10 cellular contexts compared by ENCODE assay signal in the genomic region with DNA sequence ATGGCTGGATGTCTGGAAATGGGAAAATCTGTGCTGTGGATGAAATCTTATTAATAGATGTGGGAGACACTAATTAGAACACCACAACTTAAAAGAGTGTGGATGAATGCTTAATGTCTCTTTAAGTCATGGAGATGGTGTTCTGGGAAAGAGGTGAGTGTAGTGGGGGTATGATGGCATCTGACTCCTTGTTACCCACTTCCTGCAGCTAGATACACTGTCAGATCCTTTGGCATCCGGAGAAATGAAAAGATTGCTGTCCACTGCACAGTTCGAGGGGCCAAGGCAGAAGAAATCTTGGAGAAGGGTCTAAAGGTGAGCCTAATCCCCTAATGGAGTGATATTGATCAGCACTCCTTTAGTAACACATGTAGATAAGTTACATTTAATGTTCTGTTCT. TPM values are rescaled to one million over a fixed set of nuclear protein-coding genes. Genes with fewer than 3 reads are reported as not detected.
A peak's percentile ranks its signal among the peaks of the same experiment; 100 is the strongest.
DNase-seq lines count a peak whose midpoint lies in the region; ATAC-seq and TF ChIP-seq lines count a peak whose summit lies in the region.
"Had no signal": no experiment of that assay in that cellular context is flagged by ENCODE, and none has a peak within 500 bp of the region (broad histone marks: within the 10 kb centered on the region; RNA-seq: fewer than 3 reads in every experiment).

No MANE protein-coding gene starts in this region.

- H3K9me3 Mint-ChIP-seq in activated CD4-positive, alpha-beta T cell treated with anti-CD3 and anti-CD28 coated beads, Interleukin-2, amount 10 ng/mL, durations not matched to agents 24 days and 14 days: no peaks in the 10 kb centered on the region

- peaks cover 46% of the 10 kb centered on the region for H3K4me1 Mint-ChIP-seq in activated CD4-positive, alpha-beta T cell treated with anti-CD3 and anti-CD28 coated beads, Interleukin-2, amount 10 ng/mL, durations not matched to agents 24 days and 14 days

- no peaks in the 10 kb centered on the region for H3K27me3 Mint-ChIP-seq in activated CD4-positive, alpha-beta T cell treated with anti-CD3 and anti-CD28 coated beads, Interleukin-2, amount 10 ng/mL, durations not matched to agents 24 days and 14 days

- H3K79me2 ChIP-seq in SU-DHL-6 (ENCODE audit: insufficient read depth, low read length): peaks cover 70% of the 10 kb centered on the region

- peaks cover 71% of the 10 kb centered on the region for H3K36me3 Mint-ChIP-seq in activated CD4-positive, alpha-beta T cell treated with anti-CD3 and anti-CD28 coated beads, Interleukin-2, amount 10 ng/mL, durations not matched to agents 24 days and 14 days (ENCODE audit: low read depth)

- intact Hi-C loops in activated CD4-positive, alpha-beta T cell treated with anti-CD3 and anti-CD28 coated beads, Interleukin-2, amount 10 ng/mL, durations not matched to agents 24 days and 14 days (cut with micrococcal nuclease): loop anchor here (10.0 kb wide), 1 partner anchor 329 kb away; the partner anchor contains the start of gene ZNF436
- intact Hi-C loops in esophagus squamous epithelium (cut with DNase I): no loop called here
- intact Hi-C loops in transverse colon (cut with DNase I; ENCODE audit: low total_unique reads): no loop called here

- H3K27ac Mint-ChIP-seq in activated CD4-positive, alpha-beta T cell treated with anti-CD3 and anti-CD28 coated beads, Interleukin-2, amount 10 ng/mL, durations not matched to agents 24 days and 14 days: peak overlapping the region; percentile 97

- H3K9ac ChIP-seq in SU-DHL-6 (ENCODE audit: low read length) (peak overlapping the region; percentile 88), skeletal muscle satellite cell (ENCODE audit: low read depth, low read length) (peak overlapping the region; percentile 97)

- H3K9me3 ChIP-seq in SU-DHL-6 (ENCODE audit: insufficient read depth, low read length) (no peaks in the 10 kb centered on the region), esophagus squamous epithelium (no peaks in the 10 kb centered on the region), skeletal muscle satellite cell (replicated peaks; ENCODE audit: low read length) (no peaks in the 10 kb centered on the region), transverse colon (no peaks in the 10 kb centered on the region)

- no peaks in the 10 kb centered on the region for H3K9me2 ChIP-seq in SU-DHL-6 (replicated peaks; ENCODE audit: insufficient read depth, low read length)

- H2AFZ ChIP-seq in SU-DHL-6 (ENCODE audit: low read depth, low read length, severe bottlenecking): no peak overlapping the region

- no peak for TF ChIP-seq EP300 in transverse colon (IDR thresholded peaks at IDR 0.05; ENCODE audit: low read depth)

- H3K27me3 ChIP-seq in SU-DHL-6 (ENCODE audit: low read length): no peaks in the 10 kb centered on the region
- H3K27me3 ChIP-seq in esophagus squamous epithelium: no peaks in the 10 kb centered on the region
- no peaks in the 10 kb centered on the region for H3K27me3 ChIP-seq in skeletal muscle satellite cell (ENCODE audit: control insufficient read depth, insufficient read depth, low read length)
- H3K27me3 ChIP-seq in transverse colon: no peaks in the 10 kb centered on the region

- peaks cover 50% of the 10 kb centered on the region for H3K36me3 ChIP-seq in SU-DHL-6 (ENCODE audit: low read length)
- peaks cover 12 to 61% (median 38%) of the 10 kb centered on the region in 3 donors for H3K36me3 ChIP-seq in esophagus squamous epithelium
- peaks cover 61% of the 10 kb centered on the region for H3K36me3 ChIP-seq in skeletal muscle satellite cell (ENCODE audit: insufficient read depth, low read length)
- peaks cover 0 to 31% (median 14%) of the 10 kb centered on the region in 4 donors for H3K36me3 ChIP-seq in transverse colon

- in situ Hi-C loops in transverse colon (cut with MboI; ENCODE audit: low pct_ligation_motif_present in 1 of 4, low pct_unique_long_range_greater_than_20kb in 1 of 4, low sequenced_read_pairs in 3 of 4): loop anchor here in 1 of 4 donors (10.0 kb wide), 1 partner anchor 51 kb away; the partner anchor contains the start of gene ELOA

- ATAC-seq in GM21619 (IDR thresholded peaks at IDR 0.05; ENCODE audit: unreplicated experiment): no peak
- ATAC-seq: left colon had no signal

- H3K4me2 ChIP-seq in SU-DHL-6 (ENCODE audit: low read depth, low read length, poor library complexity, severe bottlenecking) (peak overlapping the region; percentile 64), skeletal muscle satellite cell (ENCODE audit: low read length) (peak overlapping the region; percentile 87)

- H3K27ac ChIP-seq in SU-DHL-6 (ENCODE audit: low read depth, low read length): no peak overlapping the region
- peak overlapping the region in 1 of 4 donors; percentile 93 for H3K27ac ChIP-seq in esophagus squamous epithelium
- H3K27ac ChIP-seq in transverse colon: no peak overlapping the region

- DNase-seq in activated CD4-positive, alpha-beta T cell treated with anti-CD3 and anti-CD28 coated beads, Interleukin-2, amount 10 ng/mL, durations not matched to agents 24 days and 14 days: no peak
- no peak for DNase-seq in activated CD4-positive, alpha-beta T cell treated with anti-CD3 and anti-CD28 coated beads, Interleukin-2, amount 50 U/mL, for 4 hours
- DNase-seq in esophagus squamous epithelium (lab: John Stamatoyannopoulos, UW) (no peak), SIG-M5 treated with dmso at 0.1 percent for 504 hours (lab: John Stamatoyannopoulos, UW; ENCODE audit: unreplicated experiment) (no peak), transverse colon (no peak)
- DNase-seq: left colon, MV-4-11 had no signal

- H3F3A ChIP-seq in SU-DHL-6 (ENCODE audit: insufficient read depth): peaks cover 23% of the 10 kb centered on the region; the same call in 1 of the 2 replicates

- H3K4me1 ChIP-seq in esophagus squamous epithelium (peaks cover 18 to 72% (median 40%) of the 10 kb centered on the region in 3 donors), skeletal muscle satellite cell (ENCODE audit: control insufficient read depth, insufficient read depth, low read length) (peaks cover 37% of the 10 kb centered on the region), transverse colon (peaks cover 11 to 45% (median 27%) of the 10 kb centered on the region in 4 donors)

- no peak for TF ChIP-seq POLR2A in esophagus squamous epithelium (IDR thresholded peaks at IDR 0.05)
- TF ChIP-seq POLR2A in transverse colon (IDR thresholded peaks at IDR 0.05): no peak

- H3K4me3 ChIP-seq in SU-DHL-6 (ENCODE audit: insufficient read depth, low read length, poor library complexity, severe bottlenecking): peak overlapping the region; percentile 97
- H3K4me3 ChIP-seq in esophagus squamous epithelium: peak overlapping the region; percentile 76 to 96 (median 88)
- H3K4me3 ChIP-seq in skeletal muscle satellite cell (ENCODE audit: low read length): peak overlapping the region; percentile 90
- peak overlapping the region in 1 of 4 donors; percentile 88 for H3K4me3 ChIP-seq in transverse colon

- WGBS in esophagus squamous epithelium, 2 donors: 51 to 69% methylated on average over 2 of the region's 2 CpGs
- WGBS in transverse colon (ENCODE audit: low coverage in 1 of 2), 2 donors: 66% methylated on average over 2 of the region's 2 CpGs; no CpG with 5 or more reads in 1 of the 2 donors

- TF ChIP-seq CTCF in SU-DHL-6 (IDR thresholded peaks at IDR 0.05; ENCODE audit: insufficient read depth, low read length, poor library complexity, severe bottlenecking) (no peak), esophagus squamous epithelium (IDR thresholded peaks at IDR 0.05) (no peak), transverse colon (IDR thresholded peaks at IDR 0.05) (no peak)

- H3K4me3 Mint-ChIP-seq in activated CD4-positive, alpha-beta T cell treated with anti-CD3 and anti-CD28 coated beads, Interleukin-2, amount 10 ng/mL, durations not matched to agents 24 days and 14 days: peak overlapping the region; percentile 97

- H4K20me1 ChIP-seq in SU-DHL-6 (ENCODE audit: low read depth, low read length): peaks cover 28% of the 10 kb centered on the region

RNA-seq across cellular contexts. Expression of gene RPL11, which starts 2.0 kb away (rescaled TPM):
- 1,147 and 1,194 TPM in 2 replicates for total RNA-seq in activated CD4-positive, alpha-beta T cell treated with anti-CD3 and anti-CD28 coated beads, Interleukin-2, amount 10 ng/mL, durations not matched to agents 24 days and 14 days
- total RNA-seq in esophagus squamous epithelium: 1,000 to 10,000 TPM in 2 of 4 donors, 100 to 1,000 TPM in 2; 698 to 1,431 (median 989) TPM
- total RNA-seq in skeletal muscle satellite cell (2012; rRNA removed): 773 and 1,109 TPM in 2 replicates
- total RNA-seq in transverse colon: 100 to 1,000 TPM; 382 to 822 (median 494) TPM

RNA-seq across cellular contexts. Expression of gene ELOA, which starts 49.7 kb away (rescaled TPM):
- 51.9 and 54.3 TPM in 2 replicates for total RNA-seq in activated CD4-positive, alpha-beta T cell treated with anti-CD3 and anti-CD28 coated beads, Interleukin-2, amount 10 ng/mL, durations not matched to agents 24 days and 14 days
- total RNA-seq in esophagus squamous epithelium: 10 to 100 TPM; 37.8 to 44.0 (median 41.2) TPM
- total RNA-seq in skeletal muscle satellite cell (2012; rRNA removed): 49.8 and 61.3 TPM in 2 replicates
- 10 to 100 TPM in 3 of 4 donors, 1 to 10 TPM in 1; 9.6 to 39.3 (median 33.2) TPM for total RNA-seq in transverse colon
